In genomic region chr1:26889580-26890466, GRCh38 we compare ENCODE assay signal across 8 cellular contexts. TPM values are rescaled to one million over a fixed set of nuclear protein-coding genes. Genes with fewer than 3 reads are reported as not detected.
DNase-seq lines count a peak whose midpoint lies in the region; ATAC-seq and TF ChIP-seq lines count a peak whose summit lies in the region.

TSS of gene GPN2 (minus strand) at chr1:26890283. CDS start at chr1:26890096, 187 bp downstream.

- H3K27me3 ChIP-seq in GM06990 (replicated peaks; ENCODE audit: control insufficient read depth, insufficient read depth, low read length), result no peaks in the 10 kb centered on the region
- H3K27me3 ChIP-seq in adrenal gland, result no peaks in the 10 kb centered on the region
- H3K27me3 ChIP-seq in heart right ventricle, result no peaks in the 10 kb centered on the region
- no peaks in the 10 kb centered on the region for H3K27me3 ChIP-seq in upper lobe of left lung

- TF ChIP-seq POLR2A in adrenal gland (IDR thresholded peaks at IDR 0.05) (peak; percentile 62 to 85), upper lobe of left lung (IDR thresholded peaks at IDR 0.05) (peak in 3 of 4 donors; percentile 69 to 85 (median 85))

- H3K27ac ChIP-seq in adrenal gland, result peak within 1 kb of the TSS; percentile 63 to 99 (median 89)
- peak within 1 kb of the TSS; percentile 82 to 98 (median 92) for H3K27ac ChIP-seq in heart right ventricle
- peak within 1 kb of the TSS; percentile 88 to 97 (median 94) for H3K27ac ChIP-seq in upper lobe of left lung

- peak; percentile 91 to 96 (median 95) for ATAC-seq in heart right ventricle
- ATAC-seq in upper lobe of left lung (ENCODE audit: low FRiP score in 2 of 2), result peak; percentile 93 to 97

- intact Hi-C loops in adrenal gland (cut with DNase I), result loop anchor here in 1 of 2 donors (10.0 kb wide), 1 partner anchor 285 kb away; no protein-coding TSS in a partner anchor
- intact Hi-C loops in heart right ventricle (cut with DNase I), result loop anchor here in 1 of 10 donors (2.0 kb wide), 1 partner anchor 31 kb away; the partner anchor contains the start of gene NUDC
- intact Hi-C loops in posterior vena cava (cut with DNase I), result loop anchor here in 1 of 2 donors (10.0 kb wide), 1 partner anchor 285 kb away; no protein-coding TSS in a partner anchor

- H3K4me3 ChIP-seq in GM06990 (replicated peaks; ENCODE audit: low read depth, low read length) (peak within 1 kb of the TSS; percentile 95), adrenal gland (peak within 1 kb of the TSS; percentile 53 to 96 (median 76)), heart right ventricle (peak within 1 kb of the TSS; percentile 59 to 99 (median 93)), upper lobe of left lung (peak within 1 kb of the TSS; percentile 73 to 100 (median 88))

- H3K36me3 ChIP-seq in GM06990 (ENCODE audit: control insufficient read depth, insufficient read depth, low read length) (peaks cover 28% of the 10 kb centered on the region), adrenal gland (replicated peaks in 1 of 2) (peaks cover 0 to 67% of the 10 kb centered on the region in 2 donors), heart right ventricle (peaks cover 0 to 85% (median 40%) of the 10 kb centered on the region in 9 donors), upper lobe of left lung (peaks cover 32 to 70% (median 63%) of the 10 kb centered on the region in 4 donors)

- TF ChIP-seq EP300 in upper lobe of left lung (IDR thresholded peaks at IDR 0.05), result no peak

- POLR2A ChIA-PET in HEK293T (lab: Yijun Ruan, JAX), result interaction anchor here (0.6 to 6.0 kb wide), 29 partner anchors 9 to 760 kb away, joined by 3 to 64 read pairs (median 4); partner anchors contain the start of genes GPATCH3, NR0B2 and PIGV

- CTCF ChIA-PET in HEK293T (lab: Yijun Ruan, JAX), result no interaction called here

- TF ChIP-seq CTCF in GM06990 (IDR thresholded peaks at IDR 0.05; ENCODE audit: insufficient read depth, low read length, poor library complexity, severe bottlenecking) (no peak), adrenal gland (IDR thresholded peaks at IDR 0.05) (no peak), heart right ventricle (IDR thresholded peaks at IDR 0.05) (no peak), upper lobe of left lung (IDR thresholded peaks at IDR 0.05) (peak in 1 of 6 experiments; percentile 16)

- DNase-seq in GM06990 (ENCODE audit: extremely low read depth, insufficient read length) (peak; percentile 83), HEK293T (ENCODE audit: extremely low spot score) (peak; percentile 88), MV-4-11 (lab: John Stamatoyannopoulos, UW) (peak; percentile 61), T-helper 1 cell (peak; percentile 57 to 84 (median 72)), adrenal gland (peak; percentile 79 to 88 (median 82)), heart right ventricle (peak; percentile 80 to 82), posterior vena cava (ENCODE audit: low spot score) (peak; percentile 93), upper lobe of left lung (peak; percentile 85 to 92)

- no peaks in the 10 kb centered on the region for H3K9me3 ChIP-seq in adrenal gland (replicated peaks in 1 of 3)
- H3K9me3 ChIP-seq in heart right ventricle, result no peaks in the 10 kb centered on the region
- H3K9me3 ChIP-seq in upper lobe of left lung, result no peaks in the 10 kb centered on the region

- WGBS in adrenal gland, 4 donors, result 1 to 3% (median 1%) methylated on average over 26 to 89 of the region's 89 CpGs
- 1 to 2% methylated on average over 89 of the region's 89 CpGs for WGBS in heart right ventricle, 2 donors
- WGBS in upper lobe of left lung, 2 donors, result 0 to 3% methylated on average over 7 to 68 of the region's 89 CpGs

- H3K4me1 ChIP-seq in adrenal gland (replicated peaks in 1 of 2), result peaks cover 7 to 10% of the 10 kb centered on the region in 2 donors
- peaks cover 4 to 39% (median 30%) of the 10 kb centered on the region in 9 donors for H3K4me1 ChIP-seq in heart right ventricle
- H3K4me1 ChIP-seq in upper lobe of left lung, result peaks cover 13 to 23% (median 15%) of the 10 kb centered on the region in 4 donors

TF ChIP-seq in HEK293T, 16 proteins besides CTCF, POLR2A, EP300 and RAD21:
- TF ChIP-seq SP1 (IDR thresholded peaks at IDR 0.05), result no peak
- TF ChIP-seq L3MBTL2 (conservative IDR thresholded peaks at IDR 0.05), result peak; percentile 41

RNA-seq across cellular contexts. Expression of gene GPN2, which starts in this region (rescaled TPM):
- total RNA-seq in adrenal gland, result 10 to 100 TPM; 17.2 to 50.7 (median 35.0) TPM
- 10 to 100 TPM; 17.4 to 35.0 (median 19.1) TPM for polyA plus RNA-seq in adrenal gland
- 10 to 100 TPM; 12.4 to 31.3 (median 20.4) TPM for total RNA-seq in heart right ventricle
- 10 to 100 TPM; 13.7 to 21.1 TPM for polyA plus RNA-seq in heart right ventricle
- total RNA-seq in posterior vena cava, result 10 to 100 TPM; 17.7 to 19.4 TPM
- total RNA-seq in upper lobe of left lung, result 10 to 100 TPM; 10.1 to 29.6 (median 18.5) TPM

Comparison
In these comparisons a context has a peak if more than half of its experiments do, and no peak if none do; other contexts are left out.
1. Peak in every context shown above with its lines: DNase-seq, ATAC-seq, H3K4me3 ChIP-seq and H3K27ac ChIP-seq.